In the genomic region with DNA sequence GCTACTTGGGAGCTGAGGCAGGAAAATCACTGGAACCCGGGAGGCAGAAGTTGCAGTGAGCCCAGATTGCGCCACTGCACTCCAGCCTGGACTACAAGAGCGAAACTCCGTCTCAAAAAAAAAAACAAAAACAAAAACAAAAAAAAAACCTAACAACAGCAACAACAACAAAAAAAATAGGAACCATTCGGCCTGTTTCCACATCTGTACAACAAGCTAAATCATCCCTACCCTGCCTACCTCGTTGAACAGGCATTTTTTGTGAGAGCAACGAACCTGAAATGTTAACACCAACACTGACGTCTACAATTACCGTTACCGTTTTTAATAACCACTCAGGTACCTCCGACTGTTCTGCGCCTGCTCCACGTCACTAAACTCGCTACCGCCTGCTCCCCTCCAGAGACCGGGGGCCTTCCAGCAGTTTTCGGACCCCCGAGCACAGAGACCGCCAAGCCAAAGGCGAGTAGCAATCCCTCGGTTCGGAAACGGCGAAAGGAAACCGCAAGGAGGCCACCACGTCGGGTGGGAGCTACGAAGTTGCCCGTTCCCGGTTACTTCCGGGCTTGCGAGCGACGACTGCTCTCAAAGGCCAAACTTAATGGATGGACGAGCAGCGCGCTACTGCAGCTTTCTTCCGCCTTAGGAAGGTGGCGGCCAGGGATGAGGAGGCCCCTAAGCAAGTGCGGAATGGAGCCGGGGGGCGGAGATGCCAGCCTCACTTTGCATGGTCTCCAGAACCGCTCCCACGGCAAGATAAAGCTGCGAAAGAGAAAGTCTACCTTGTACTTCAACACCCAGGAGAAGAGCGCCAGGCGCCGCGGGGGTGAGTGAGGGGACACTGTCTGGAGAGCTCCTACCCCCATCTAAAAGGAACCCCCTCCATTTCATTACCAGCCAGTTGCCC, we compare ENCODE assay signal across 8 cellular contexts. TPM values are rescaled to one million over a fixed set of nuclear protein-coding genes. Genes with fewer than 3 reads are reported as not detected.
A peak's percentile ranks its signal among the peaks of the same experiment; 100 is the strongest.
DNase-seq lines count a peak whose midpoint lies in the region; ATAC-seq, FAIRE-seq and TF ChIP-seq lines count a peak whose summit lies in the region.

TSS of gene PIGB (plus strand) at position 635 of the 907 bp plus-strand sequence. CDS start at position 664, 29 bp downstream.
TSS of gene PIGBOS1 (minus strand) at position 536 of the 907 bp plus-strand sequence. CDS start 1,331 bp downstream, outside the sequence.

- H3K36me3 ChIP-seq in DND-41 (ENCODE audit: insufficient read depth, low read length), result peaks cover 4% of the 10 kb centered on the region; the same call in 1 of the 2 replicates
- H3K36me3 ChIP-seq in KMS-11 (ENCODE audit: insufficient read depth), result no peaks in the 10 kb centered on the region
- no peaks in the 10 kb centered on the region for H3K36me3 ChIP-seq in fibroblast of lung (ENCODE audit: control insufficient read depth, insufficient read depth, low read length)

- FAIRE-seq in RCC 7860 (lab: Jason Lieb, UNC), result no peak

- H3K4me3 ChIP-seq in DND-41 (ENCODE audit: low read depth in 1 of 2, low read length in 2 of 2), result peak within 1 kb of the TSS; percentile 79 to 90
- no peak within 1 kb of the TSS for H3K4me3 ChIP-seq in KMS-11 (IDR thresholded peaks at IDR 0.05; ENCODE audit: insufficient read depth, low read depth, low read length)
- H3K4me3 ChIP-seq in fibroblast of lung (replicated peaks in 1 of 4; ENCODE audit: control extremely low read depth in 1 of 4, insufficient read depth in 1 of 4, low read depth in 3 of 4, low read length in 4 of 4), result peak within 1 kb of the TSS; percentile 65 to 98 (median 80)

- POLR2A ChIA-PET in naive thymus-derived CD8-positive, alpha-beta T cell (lab: Charles Lee), result interaction anchor here (0.6 to 3.1 kb wide), 16 partner anchors 21 to 1649 kb away, joined by 3 to 49 read pairs (median 4); partner anchors contain the start of genes CCPG1, PIERCE2 and RSL24D1

- peaks cover 31 to 80% (median 68%) of the 10 kb centered on the region in 4 donors for H3K4me1 Mint-ChIP-seq in naive thymus-derived CD8-positive, alpha-beta T cell
- peaks cover 24 to 62% of the 10 kb centered on the region in 2 donors for H3K4me1 Mint-ChIP-seq in stimulated activated naive B cell treated with anti-CD40 and anti-IgM and Interleukin-4, amounts not matched to agents 10 μg/mL and 1 μg/mL and 100 μg/mL, for 72 hours

- H3K36me3 Mint-ChIP-seq in naive thymus-derived CD8-positive, alpha-beta T cell, result peaks cover 0 to 29% (median 5%) of the 10 kb centered on the region in 3 donors
- H3K36me3 Mint-ChIP-seq in stimulated activated naive B cell treated with anti-CD40 and anti-IgM and Interleukin-4, amounts not matched to agents 10 μg/mL and 1 μg/mL and 100 μg/mL, for 72 hours, result peaks cover 12 to 44% of the 10 kb centered on the region in 2 donors

- TF ChIP-seq CTCF in DND-41 (IDR thresholded peaks at IDR 0.05; ENCODE audit: borderline replicate concordance, extremely low read depth, low read length, poor library complexity, severe bottlenecking) (no peak), KMS-11 (conservative IDR thresholded peaks at IDR 0.05; ENCODE audit: low read depth, low read length) (no peak), fibroblast of lung (conservative IDR thresholded peaks at IDR 0.05 in 1 of 2, IDR thresholded peaks at IDR 0.05 in 1 of 2; ENCODE audit: low read depth in 1 of 2, low read length in 2 of 2) (peak in 1 of 2 donors; percentile 8)

- no peaks in the 10 kb centered on the region for H3K9me3 Mint-ChIP-seq in naive thymus-derived CD8-positive, alpha-beta T cell
- no peaks in the 10 kb centered on the region for H3K9me3 Mint-ChIP-seq in stimulated activated naive B cell treated with anti-CD40 and anti-IgM and Interleukin-4, amounts not matched to agents 10 μg/mL and 1 μg/mL and 100 μg/mL, for 72 hours

- H4K20me1 ChIP-seq in DND-41 (ENCODE audit: insufficient read depth, low read length) (no peaks in the 10 kb centered on the region), KMS-11 (ENCODE audit: insufficient read depth) (no peaks in the 10 kb centered on the region), fibroblast of lung (ENCODE audit: control insufficient read depth, extremely low read depth, insufficient read depth, low read length) (no peaks in the 10 kb centered on the region)

- H3K27ac Mint-ChIP-seq in naive thymus-derived CD8-positive, alpha-beta T cell, result peak within 1 kb of the TSS; percentile 99 to 100 (median 100)
- H3K27ac Mint-ChIP-seq in stimulated activated naive B cell treated with anti-CD40 and anti-IgM and Interleukin-4, amounts not matched to agents 10 μg/mL and 1 μg/mL and 100 μg/mL, for 72 hours, result peak within 1 kb of the TSS; percentile 100

- H3K4me1 ChIP-seq in DND-41 (ENCODE audit: insufficient read depth, low read length), result peaks cover 41% of the 10 kb centered on the region
- H3K4me1 ChIP-seq in KMS-11 (ENCODE audit: low read depth, poor library complexity, severe bottlenecking), result peaks cover 35% of the 10 kb centered on the region
- peaks cover 4% of the 10 kb centered on the region for H3K4me1 ChIP-seq in fibroblast of lung (ENCODE audit: control insufficient read depth, extremely low read depth, insufficient read depth, low read length)

- peak within 1 kb of the TSS; percentile 96 to 99 (median 98) for H3K4me3 Mint-ChIP-seq in naive thymus-derived CD8-positive, alpha-beta T cell
- H3K4me3 Mint-ChIP-seq in stimulated activated naive B cell treated with anti-CD40 and anti-IgM and Interleukin-4, amounts not matched to agents 10 μg/mL and 1 μg/mL and 100 μg/mL, for 72 hours, result peak within 1 kb of the TSS; percentile 97 to 99

- H3K27ac ChIP-seq in DND-41 (ENCODE audit: low read length) (peak within 1 kb of the TSS; percentile 99), KMS-11 (peak within 1 kb of the TSS; percentile 92), fibroblast of lung (ENCODE audit: insufficient read depth, low read length) (peak within 1 kb of the TSS; percentile 92)

- H3K9me3 ChIP-seq in DND-41 (ENCODE audit: insufficient read depth, low read length, severe bottlenecking) (no peaks in the 10 kb centered on the region), fibroblast of lung (ENCODE audit: control insufficient read depth, insufficient read depth, low read depth, low read length) (no peaks in the 10 kb centered on the region)

- peak; percentile 92 for ATAC-seq in DND-41 (ENCODE audit: insufficient read depth, low read depth)
- ATAC-seq in GM21786 (IDR thresholded peaks at IDR 0.05; ENCODE audit: unreplicated experiment), result peak; percentile 83
- ATAC-seq in naive thymus-derived CD8-positive, alpha-beta T cell, result peak; percentile 89 to 92
- peak; percentile 90 to 95 for ATAC-seq in stimulated activated naive B cell treated with anti-CD40 and anti-IgM and Interleukin-4, amounts not matched to agents 10 μg/mL and 1 μg/mL and 100 μg/mL, for 72 hours (replicated peaks)

- H3K79me2 ChIP-seq in DND-41 (ENCODE audit: insufficient read depth, low read length) (peaks cover 64% of the 10 kb centered on the region), KMS-11 (ENCODE audit: insufficient read depth, low read depth) (peaks cover 31% of the 10 kb centered on the region; the same call in 1 of the 2 replicates), fibroblast of lung (ENCODE audit: control insufficient read depth, insufficient read depth, low read length) (peaks cover 9% of the 10 kb centered on the region)

- no peaks in the 10 kb centered on the region for H3K27me3 Mint-ChIP-seq in naive thymus-derived CD8-positive, alpha-beta T cell
- H3K27me3 Mint-ChIP-seq in stimulated activated naive B cell treated with anti-CD40 and anti-IgM and Interleukin-4, amounts not matched to agents 10 μg/mL and 1 μg/mL and 100 μg/mL, for 72 hours, result no peaks in the 10 kb centered on the region

- H3K27me3 ChIP-seq in DND-41 (ENCODE audit: insufficient read depth, low read length, poor library complexity), result no peaks in the 10 kb centered on the region
- no peaks in the 10 kb centered on the region for H3K27me3 ChIP-seq in KMS-11 (ENCODE audit: insufficient read depth, low read depth)
- no peaks in the 10 kb centered on the region for H3K27me3 ChIP-seq in fibroblast of lung (ENCODE audit: control insufficient read depth, insufficient read depth, low read length)

- peak within 1 kb of the TSS; percentile 67 for H3K4me2 ChIP-seq in DND-41 (ENCODE audit: insufficient read depth, low read length)
- peak within 1 kb of the TSS; percentile 61 for H3K4me2 ChIP-seq in KMS-11
- H3K4me2 ChIP-seq in fibroblast of lung (ENCODE audit: extremely low read depth, insufficient read depth, low read length), result peak within 1 kb of the TSS; percentile 94

- peak within 1 kb of the TSS; percentile 87 for H3K9ac ChIP-seq in DND-41 (ENCODE audit: low read depth, low read length)
- H3K9ac ChIP-seq in KMS-11, result peak within 1 kb of the TSS; percentile 93
- peak within 1 kb of the TSS; percentile 84 for H3K9ac ChIP-seq in fibroblast of lung (ENCODE audit: insufficient read depth, low read length)

- DNase-seq in DND-41 (peak; percentile 83), RCC 7860 (ENCODE audit: low spot score) (peak; percentile 79), activated T-helper 1 cell treated with Interleukin-2 at 50 U/mL for 16 hours (ENCODE audit: low read depth) (peak; percentile 57), fibroblast of lung (ENCODE audit: low read depth in 2 of 2) (peak; percentile 90 to 93)
- DNase-seq in naive thymus-derived CD8-positive, alpha-beta T cell, result peak; percentile 51 to 91 (median 80)
- peak; percentile 85 for DNase-seq in stimulated activated naive B cell treated with anti-CD40 and anti-IgM and Interleukin-4, amounts not matched to agents 10 μg/mL and 1 μg/mL and 100 μg/mL, for 72 hours

- H2AFZ ChIP-seq in DND-41 (ENCODE audit: low read depth, low read length) (peak within 1 kb of the TSS; percentile 99), KMS-11 (ENCODE audit: low read depth) (peak within 1 kb of the TSS; percentile 90), fibroblast of lung (ENCODE audit: low read length) (peak within 1 kb of the TSS; percentile 65)

RNA-seq across cellular contexts. Expression of gene PIGB, which starts in this region (rescaled TPM):
- total RNA-seq in fibroblast of lung, result 9.0 and 18.8 TPM in 2 replicates
- polyA plus RNA-seq in fibroblast of lung, result 24.1 and 27.4 TPM in 2 replicates
- 11.0 and 12.8 TPM in 2 replicates for polyA plus RNA-seq in fibroblast of lung (2012)
- 4.3 and 8.0 TPM in 2 replicates for polyA minus RNA-seq in fibroblast of lung (ENCODE audit: low replicate concordance)
- 10 to 100 TPM; 12.4 to 21.2 TPM for total RNA-seq in naive thymus-derived CD8-positive, alpha-beta T cell
- polyA plus RNA-seq in naive thymus-derived CD8-positive, alpha-beta T cell, result 10 to 100 TPM; 10.8 to 15.3 (median 13.5) TPM

RNA-seq across cellular contexts. Expression of gene PIGBOS1, which starts in this region (rescaled TPM):
- total RNA-seq in fibroblast of lung, result 7.4 and 10.9 TPM in 2 replicates
- polyA plus RNA-seq in fibroblast of lung, result 18.5 and 19.2 TPM in 2 replicates
- 12.5 and 13.0 TPM in 2 replicates for polyA plus RNA-seq in fibroblast of lung (2012)
- not detected in 2 replicates for polyA minus RNA-seq in fibroblast of lung (ENCODE audit: low replicate concordance)
- total RNA-seq in naive thymus-derived CD8-positive, alpha-beta T cell, result 10 to 100 TPM; 15.7 to 16.5 TPM
- 10 to 100 TPM; 28.4 to 37.5 (median 34.0) TPM for polyA plus RNA-seq in naive thymus-derived CD8-positive, alpha-beta T cell
